In the genomic region with DNA sequence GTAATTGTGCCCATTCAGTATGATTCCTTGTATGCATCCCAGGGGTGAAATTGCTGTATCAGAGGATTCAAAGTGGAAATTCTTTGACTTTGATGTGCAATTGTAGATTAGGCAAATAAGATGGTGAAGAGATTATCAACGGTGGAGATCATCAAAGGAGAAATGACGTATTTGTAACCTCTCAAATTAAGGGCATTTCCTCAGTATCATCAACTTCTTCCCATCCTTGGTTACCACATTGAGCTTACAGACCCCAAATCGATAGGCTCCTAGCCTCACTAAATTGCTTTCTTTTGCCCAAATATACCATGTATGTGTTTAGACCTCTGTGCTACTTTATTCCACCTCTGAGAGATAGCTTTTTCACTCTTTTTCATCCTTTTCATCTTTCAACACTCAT, we compare ENCODE assay signal across 20 cellular contexts.
DNase-seq lines count a peak whose midpoint lies in the region; ATAC-seq and TF ChIP-seq lines count a peak whose summit lies in the region.
"Had no signal": no experiment of that assay in that cellular context is flagged by ENCODE, and none has a peak within 500 bp of the region (broad histone marks: within the 10 kb centered on the region; RNA-seq: fewer than 3 reads in every experiment).

No MANE protein-coding gene starts in this region.

- peaks cover 10% of the 10 kb centered on the region for H3K9me3 Mint-ChIP-seq in activated naive CD4-positive, alpha-beta T cell treated with anti-CD3 and anti-CD28 coated beads, Interleukin-2, amount 50 U/mL, for 24 hours
- H3K9me3 Mint-ChIP-seq in T-cell, result peaks cover 0 to 11% (median 8%) of the 10 kb centered on the region in 3 donors
- peaks cover 11% of the 10 kb centered on the region for H3K9me3 Mint-ChIP-seq in activated naive CD8-positive, alpha-beta T cell treated with anti-CD3 and anti-CD28 coated beads, Interleukin-2, amount 10 ng/mL, durations not matched to agents 7 days and 5 days
- H3K9me3 Mint-ChIP-seq in stimulated activated effector memory CD8-positive, alpha-beta T cell treated with anti-CD3 and anti-CD28 coated beads, Interleukin-12 subunit alpha, Interleukin-12 subunit beta, amount 100 ng/mL, for 72 hours, result peaks cover 5% of the 10 kb centered on the region
- H3K9me3 Mint-ChIP-seq: H9 had no signal

- H3K27ac Mint-ChIP-seq in activated naive CD4-positive, alpha-beta T cell treated with anti-CD3 and anti-CD28 coated beads, Interleukin-2, amount 50 U/mL, for 24 hours, result peak overlapping the region; percentile 81
- H3K27ac Mint-ChIP-seq in T-cell, result peak overlapping the region; percentile 86 to 99
- peak overlapping the region; percentile 84 for H3K27ac Mint-ChIP-seq in activated naive CD8-positive, alpha-beta T cell treated with anti-CD3 and anti-CD28 coated beads, Interleukin-2, amount 10 ng/mL, durations not matched to agents 7 days and 5 days
- peak overlapping the region; percentile 57 for H3K27ac Mint-ChIP-seq in stimulated activated effector memory CD8-positive, alpha-beta T cell treated with anti-CD3 and anti-CD28 coated beads, Interleukin-12 subunit alpha, Interleukin-12 subunit beta, amount 100 ng/mL, for 72 hours
- H3K27ac Mint-ChIP-seq: H9 had no signal

- H2AFZ ChIP-seq in OCI-LY7 (ENCODE audit: low read length), result no peak overlapping the region
- H2AFZ ChIP-seq: parathyroid adenoma had no signal

- H3K9me3 ChIP-seq in OCI-LY7 (ENCODE audit: low read length), result no peaks in the 10 kb centered on the region
- H3K9me3 ChIP-seq: BLaER1, breast epithelium, right atrium auricular region had no signal

- H3K4me1 Mint-ChIP-seq in activated naive CD4-positive, alpha-beta T cell treated with anti-CD3 and anti-CD28 coated beads, Interleukin-2, amount 50 U/mL, for 24 hours, result peaks cover 85% of the 10 kb centered on the region
- H3K4me1 Mint-ChIP-seq in T-cell, result peaks cover 74 to 85% (median 81%) of the 10 kb centered on the region in 3 donors
- H3K4me1 Mint-ChIP-seq in activated naive CD8-positive, alpha-beta T cell treated with anti-CD3 and anti-CD28 coated beads, Interleukin-2, amount 10 ng/mL, durations not matched to agents 7 days and 5 days, result peaks cover 35% of the 10 kb centered on the region
- peaks cover 52% of the 10 kb centered on the region for H3K4me1 Mint-ChIP-seq in stimulated activated effector memory CD8-positive, alpha-beta T cell treated with anti-CD3 and anti-CD28 coated beads, Interleukin-12 subunit alpha, Interleukin-12 subunit beta, amount 100 ng/mL, for 72 hours
- H3K4me1 Mint-ChIP-seq: H9 had no signal

- intact Hi-C loops in OCI-LY7 (cut with micrococcal nuclease; ENCODE audit: unreplicated experiment) (no loop called here), sciatic nerve (cut with DNase I) (no loop called here)

- H3K27me3 Mint-ChIP-seq in activated naive CD4-positive, alpha-beta T cell treated with anti-CD3 and anti-CD28 coated beads, Interleukin-2, amount 50 U/mL, for 24 hours, result no peaks in the 10 kb centered on the region
- H3K27me3 Mint-ChIP-seq in T-cell, result no peaks in the 10 kb centered on the region
- no peaks in the 10 kb centered on the region for H3K27me3 Mint-ChIP-seq in activated naive CD8-positive, alpha-beta T cell treated with anti-CD3 and anti-CD28 coated beads, Interleukin-2, amount 10 ng/mL, durations not matched to agents 7 days and 5 days

- CTCF ChIA-PET in T-cell (lab: Charles Lee), result interaction anchor here in 1 of 2 donors (0.8 to 1.4 kb wide), 2 partner anchors 22 to 33 kb away, joined by 3 to 5 read pairs; no protein-coding TSS in a partner anchor
- CTCF ChIA-PET in OCI-LY7 (lab: Charles Lee; ENCODE audit: unreplicated experiment), result no interaction called here

- DNase-seq in activated naive CD4-positive, alpha-beta T cell (lab: John Stamatoyannopoulos, UW), result no peak
- DNase-seq in T-cell (peak in 1 of 34 experiments; percentile 17), OCI-LY7 (ENCODE audit: low spot score) (no peak), sciatic nerve (ENCODE audit: low spot score) (no peak)
- no peak for DNase-seq in activated naive CD8-positive, alpha-beta T cell treated with anti-CD3 and anti-CD28 coated beads, Interleukin-2, amount 10 ng/mL, durations not matched to agents 7 days and 5 days
- no peak for DNase-seq in stimulated activated effector memory CD8-positive, alpha-beta T cell treated with anti-CD3 and anti-CD28 coated beads, Interleukin-12 subunit alpha, Interleukin-12 subunit beta, amount 100 ng/mL, for 72 hours (ENCODE audit: low spot score in 2 of 2)
- DNase-seq: activated effector memory CD4-positive, alpha-beta T cell treated with anti-CD3 and anti-CD28 coated beads, Interleukin-2, amount 50 U/mL, for 16 hours; effector CD8-positive, alpha-beta T cell; H9; NCI-H1105; NCI-H187 treated with DMSO at 0.1 percent for 48 hours; NCI-H526 treated with DMSO at 0.1 percent for 48 hours; stimulated activated CD4-positive, alpha-beta T cell treated with anti-CD3 and anti-CD28 coated beads, Interleukin-2, amount 100 ng/mL, for 48 hours had no signal

- no peaks in the 10 kb centered on the region for H4K20me1 ChIP-seq in OCI-LY7 (ENCODE audit: insufficient read depth, low read length)
- H4K20me1 ChIP-seq: BLaER1 had no signal

- H3K27ac ChIP-seq in OCI-LY7 (ENCODE audit: low read depth, low read length, poor library complexity, severe bottlenecking), result no peak overlapping the region
- H3K27ac ChIP-seq: BLaER1, parathyroid adenoma, right atrium auricular region had no signal

- no peak overlapping the region for H3K4me3 ChIP-seq in OCI-LY7 (ENCODE audit: low read depth, low read length, poor library complexity, severe bottlenecking)
- H3K4me3 ChIP-seq: BLaER1, breast epithelium, lung, right atrium auricular region had no signal

- H3K79me2 ChIP-seq in OCI-LY7 (ENCODE audit: insufficient read depth, low read depth, low read length), result no peaks in the 10 kb centered on the region
- H3K79me2 ChIP-seq: parathyroid adenoma had no signal

- ATAC-seq in T-cell (replicated peaks in 1 of 4) (peak in 1 of 4 experiments; percentile 64), sciatic nerve (no peak), HG03175 (IDR thresholded peaks at IDR 0.05; ENCODE audit: unreplicated experiment) (no peak)
- ATAC-seq in activated naive CD8-positive, alpha-beta T cell treated with anti-CD3 and anti-CD28 coated beads, Interleukin-2, amount 10 ng/mL, durations not matched to agents 7 days and 5 days (ENCODE audit: low read depth), result no peak
- no peak for ATAC-seq in stimulated activated effector memory CD8-positive, alpha-beta T cell treated with anti-CD3 and anti-CD28 coated beads, Interleukin-12 subunit alpha, Interleukin-12 subunit beta, amount 100 ng/mL, for 72 hours

- TF ChIP-seq CTCF in OCI-LY7 (conservative IDR thresholded peaks at IDR 0.05; ENCODE audit: low read length), result no peak

- H3K36me3 Mint-ChIP-seq in activated naive CD4-positive, alpha-beta T cell treated with anti-CD3 and anti-CD28 coated beads, Interleukin-2, amount 50 U/mL, for 24 hours, result no peaks in the 10 kb centered on the region
- no peaks in the 10 kb centered on the region for H3K36me3 Mint-ChIP-seq in T-cell
- peaks cover 14% of the 10 kb centered on the region for H3K36me3 Mint-ChIP-seq in activated naive CD8-positive, alpha-beta T cell treated with anti-CD3 and anti-CD28 coated beads, Interleukin-2, amount 10 ng/mL, durations not matched to agents 7 days and 5 days
- no peaks in the 10 kb centered on the region for H3K36me3 Mint-ChIP-seq in stimulated activated effector memory CD8-positive, alpha-beta T cell treated with anti-CD3 and anti-CD28 coated beads, Interleukin-12 subunit alpha, Interleukin-12 subunit beta, amount 100 ng/mL, for 72 hours

- H3K4me1 ChIP-seq in OCI-LY7 (ENCODE audit: insufficient read depth, low read length, poor library complexity, severe bottlenecking), result no peaks in the 10 kb centered on the region
- H3K4me1 ChIP-seq: breast epithelium, parathyroid adenoma, right atrium auricular region had no signal

- no peaks in the 10 kb centered on the region for H3K9me2 ChIP-seq in OCI-LY7 (ENCODE audit: insufficient read depth, low read length)

- BruUV-seq in OCI-LY7 (replicated peaks; lab: Mats Ljungman, UMichigan), result no TSS peak

- H3K36me3 ChIP-seq in OCI-LY7 (ENCODE audit: insufficient read depth, low read length), result no peaks in the 10 kb centered on the region
- H3K36me3 ChIP-seq: BLaER1, breast epithelium, right atrium auricular region had no signal

- POLR2A ChIA-PET in T-cell (lab: Charles Lee) (no interaction called here), OCI-LY7 (lab: Charles Lee) (interaction anchor here (0.6 to 0.9 kb wide), 2 partner anchors 11 to 13 kb away, joined by 3 to 6 read pairs; no protein-coding TSS in a partner anchor)
- POLR2A ChIA-PET in activated naive CD8-positive, alpha-beta T cell treated with anti-CD3 and anti-CD28 coated beads, Interleukin-2, amount 10 ng/mL, durations not matched to agents 7 days and 5 days (lab: Charles Lee), result no interaction called here

- peak overlapping the region; percentile 58 for H3K4me3 Mint-ChIP-seq in activated naive CD4-positive, alpha-beta T cell treated with anti-CD3 and anti-CD28 coated beads, Interleukin-2, amount 50 U/mL, for 24 hours
- peak overlapping the region in 2 of 3 donors; percentile 28 to 34 for H3K4me3 Mint-ChIP-seq in T-cell
- peak overlapping the region; percentile 34 for H3K4me3 Mint-ChIP-seq in activated naive CD8-positive, alpha-beta T cell treated with anti-CD3 and anti-CD28 coated beads, Interleukin-2, amount 10 ng/mL, durations not matched to agents 7 days and 5 days
- peak overlapping the region; percentile 3 for H3K4me3 Mint-ChIP-seq in stimulated activated effector memory CD8-positive, alpha-beta T cell treated with anti-CD3 and anti-CD28 coated beads, Interleukin-12 subunit alpha, Interleukin-12 subunit beta, amount 100 ng/mL, for 72 hours
- H3K4me3 Mint-ChIP-seq: H9 had no signal

- no peak overlapping the region for H3K4me2 ChIP-seq in OCI-LY7 (ENCODE audit: low read length)

Comparison
In these comparisons a context has a peak if more than half of its experiments do, and no peak if none do; other contexts are left out.
1. H3K4me3 Mint-ChIP-seq: peak in every context shown above with its lines; median percentile 58 in activated naive CD4-positive, alpha-beta T cell treated with anti-CD3 and anti-CD28 coated beads, Interleukin-2, amount 50 U/mL, for 24 hours; 34 in activated naive CD8-positive, alpha-beta T cell treated with anti-CD3 and anti-CD28 coated beads, Interleukin-2, amount 10 ng/mL, durations not matched to agents 7 days and 5 days; 31 in T-cell; 3 in stimulated activated effector memory CD8-positive, alpha-beta T cell treated with anti-CD3 and anti-CD28 coated beads, Interleukin-12 subunit alpha, Interleukin-12 subunit beta, amount 100 ng/mL, for 72 hours.